8 cellular contexts compared by ENCODE assay signal in the genomic region with DNA sequence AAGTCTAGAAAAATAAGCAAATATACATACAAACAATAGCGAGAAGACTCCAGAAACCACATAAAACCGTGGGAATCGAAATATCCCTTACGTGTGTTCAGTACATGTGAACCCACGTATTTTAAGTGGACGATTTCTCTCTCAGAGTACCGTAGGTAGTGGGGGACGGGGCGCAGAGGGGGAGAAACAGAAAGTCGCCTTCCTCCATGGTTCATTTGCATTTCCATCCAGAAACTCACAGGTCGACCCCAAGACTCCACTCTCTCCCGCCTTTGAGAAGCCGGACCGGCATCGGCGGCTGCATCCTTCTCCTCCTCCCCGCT. TPM values are rescaled to one million over a fixed set of nuclear protein-coding genes. Genes with fewer than 3 reads are reported as not detected.
A peak's percentile ranks its signal among the peaks of the same experiment; 100 is the strongest.
DNase-seq lines count a peak whose midpoint lies in the region; ATAC-seq and TF ChIP-seq lines count a peak whose summit lies in the region.

No MANE protein-coding gene starts in this region.

- no peak for TF ChIP-seq CTCF in fibroblast of mammary gland (conservative IDR thresholded peaks at IDR 0.05; ENCODE audit: control insufficient read depth, insufficient read depth, low read depth, low read length)
- TF ChIP-seq CTCF in retinal pigment epithelial cell (conservative IDR thresholded peaks at IDR 0.05; ENCODE audit: low read depth, low read length), result no peak

- H3K4me3 ChIP-seq in SJCRH30 (peak overlapping the region; percentile 85), fibroblast of mammary gland (ENCODE audit: control insufficient read depth, low read depth, low read length) (peak overlapping the region; percentile 63), retinal pigment epithelial cell (ENCODE audit: low read length) (peak overlapping the region; percentile 61)

- intact Hi-C loops in head of caudate nucleus (cut with DNase I), result no loop called here

- H3K27ac ChIP-seq in SJCRH30, result peak overlapping the region; percentile 72

- no peaks in the 10 kb centered on the region for H3K9me3 ChIP-seq in SJCRH30 (replicated peaks)

- peaks cover 21% of the 10 kb centered on the region for H3K4me1 ChIP-seq in SJCRH30

- H3K27me3 ChIP-seq in SJCRH30, result no peaks in the 10 kb centered on the region

- peak; percentile 18 for ATAC-seq in GM18511 (IDR thresholded peaks at IDR 0.05; ENCODE audit: unreplicated experiment)

- H3K36me3 ChIP-seq in SJCRH30, result no peaks in the 10 kb centered on the region

- DNase-seq in SJCRH30 (no peak), fibroblast of mammary gland (ENCODE audit: low read depth) (no peak), retinal pigment epithelial cell (ENCODE audit: low read depth) (no peak), NCI-H1694 treated with DMSO at 0.1 percent for 48 hours (lab: John Stamatoyannopoulos, UW) (no peak), C1 segment of cervical spinal cord (lab: John Stamatoyannopoulos, UW) (no peak), head of caudate nucleus (no peak), NCI-H146 (lab: John Stamatoyannopoulos, UW) (no peak)

RNA-seq across cellular contexts. Expression of gene ENPP1, which starts 0.5 kb away (rescaled TPM):
- 30.4 and 34.0 TPM in 2 replicates for total RNA-seq in SJCRH30 (2014; rRNA removed; shearing (Covaris generic))
